1 cellular context compared by ENCODE assay signal in the genomic region with DNA sequence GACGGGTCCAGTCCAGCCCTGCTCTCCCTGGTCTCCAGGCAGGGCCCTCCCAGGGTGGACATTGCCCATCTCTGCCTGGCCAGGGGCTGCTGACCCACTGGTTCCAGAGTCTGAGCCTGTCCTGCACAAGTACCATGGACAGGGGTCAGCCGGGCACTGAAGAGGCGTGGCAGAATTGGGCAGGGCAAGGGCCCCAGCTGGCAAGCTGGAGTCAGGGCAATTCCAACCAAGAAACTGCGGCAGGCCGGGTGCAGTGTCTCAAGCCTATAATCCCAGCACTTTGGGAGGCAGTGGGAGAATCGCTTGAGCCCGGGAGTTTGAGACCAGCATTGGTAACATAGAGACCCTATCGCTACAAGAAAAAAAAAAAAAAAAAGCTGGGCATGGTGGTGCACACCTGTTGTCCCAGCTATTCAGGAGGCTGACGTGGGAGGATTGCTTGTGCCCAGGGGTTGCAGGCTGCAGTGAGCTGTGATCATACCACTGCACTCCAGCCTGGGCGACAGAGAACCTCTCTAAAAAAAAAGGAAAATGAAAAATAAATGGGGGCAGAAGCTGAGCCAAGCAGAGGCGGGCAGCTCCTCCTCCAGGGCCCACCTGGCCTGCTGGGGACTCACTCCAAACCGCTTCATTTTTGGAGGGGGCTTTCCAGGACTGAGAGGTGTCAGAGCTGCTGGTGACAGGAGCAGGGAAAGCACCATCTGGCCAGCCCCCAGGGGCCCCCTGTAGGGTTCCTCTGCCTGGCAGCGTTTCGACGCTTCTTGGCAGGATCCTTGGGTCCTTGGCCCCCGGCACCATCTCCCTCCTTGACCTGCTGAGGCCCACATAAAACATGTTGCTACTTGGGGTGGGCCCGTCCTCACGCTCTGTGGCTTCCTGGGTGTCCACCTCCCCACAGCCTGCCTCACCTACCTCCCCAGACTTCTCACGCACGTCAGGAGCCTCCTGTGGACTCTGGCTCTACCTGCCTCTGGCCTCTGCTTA.
TF ChIP-seq lines count a peak whose summit lies in the region.

No MANE protein-coding gene starts in this region.

TF ChIP-seq in HCT116, 20 proteins besides CTCF, POLR2A, EP300 and RAD21 (continued from another document):
- TF ChIP-seq, protein P1, sequence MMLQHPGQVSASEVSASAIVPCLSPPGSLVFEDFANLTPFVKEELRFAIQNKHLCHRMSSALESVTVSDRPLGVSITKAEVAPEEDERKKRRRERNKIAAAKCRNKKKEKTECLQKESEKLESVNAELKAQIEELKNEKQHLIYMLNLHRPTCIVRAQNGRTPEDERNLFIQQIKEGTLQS (IDR thresholded peaks at IDR 0.05), result no peak
- TF ChIP-seq YY1 (IDR thresholded peaks at IDR 0.05; ENCODE audit: extremely low read depth, insufficient replicate concordance, low read depth, low read length) (no peak), EZH2 (IDR thresholded peaks at IDR 0.05) (no peak), SP1 (IDR thresholded peaks at IDR 0.05; ENCODE audit: low read depth) (no peak), SRF (IDR thresholded peaks at IDR 0.05; ENCODE audit: low read depth) (no peak), ZFX (IDR thresholded peaks at IDR 0.05) (no peak), FOSL1 (IDR thresholded peaks at IDR 0.05; ENCODE audit: low read depth) (no peak), TCF7L2 (IDR thresholded peaks at IDR 0.05; ENCODE audit: borderline replicate concordance, extremely low read depth, insufficient read depth, insufficient read length) (no peak), CEBPB (IDR thresholded peaks at IDR 0.05; ENCODE audit: low read depth) (no peak), SIN3A (IDR thresholded peaks at IDR 0.05; ENCODE audit: low read depth) (no peak; the same call in 1 of the 2 replicates)
- TF ChIP-seq, protein P2, sequence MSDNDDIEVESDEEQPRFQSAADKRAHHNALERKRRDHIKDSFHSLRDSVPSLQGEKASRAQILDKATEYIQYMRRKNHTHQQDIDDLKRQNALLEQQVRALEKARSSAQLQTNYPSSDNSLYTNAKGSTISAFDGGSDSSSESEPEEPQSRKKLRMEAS (IDR thresholded peaks at IDR 0.05), result no peak
- TF ChIP-seq, protein P3, sequence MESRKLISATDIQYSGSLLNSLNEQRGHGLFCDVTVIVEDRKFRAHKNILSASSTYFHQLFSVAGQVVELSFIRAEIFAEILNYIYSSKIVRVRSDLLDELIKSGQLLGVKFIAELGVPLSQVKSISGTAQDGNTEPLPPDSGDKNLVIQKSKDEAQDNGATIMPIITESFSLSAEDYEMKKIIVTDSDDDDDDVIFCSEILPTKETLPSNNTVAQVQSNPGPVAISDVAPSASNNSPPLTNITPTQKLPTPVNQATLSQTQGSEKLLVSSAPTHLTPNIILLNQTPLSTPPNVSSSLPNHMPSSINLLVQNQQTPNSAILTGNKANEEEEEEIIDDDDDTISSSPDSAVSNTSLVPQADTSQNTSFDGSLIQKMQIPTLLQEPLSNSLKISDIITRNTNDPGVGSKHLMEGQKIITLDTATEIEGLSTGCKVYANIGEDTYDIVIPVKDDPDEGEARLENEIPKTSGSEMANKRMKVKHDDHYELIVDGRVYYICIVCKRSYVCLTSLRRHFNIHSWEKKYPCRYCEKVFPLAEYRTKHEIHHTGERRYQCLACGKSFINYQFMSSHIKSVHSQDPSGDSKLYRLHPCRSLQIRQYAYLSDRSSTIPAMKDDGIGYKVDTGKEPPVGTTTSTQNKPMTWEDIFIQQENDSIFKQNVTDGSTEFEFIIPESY (IDR thresholded peaks at IDR 0.05; ENCODE audit: extremely low read depth, insufficient replicate concordance, low read length), result no peak
